ENCODE assay signal across 13 cellular contexts in the genomic region with DNA sequence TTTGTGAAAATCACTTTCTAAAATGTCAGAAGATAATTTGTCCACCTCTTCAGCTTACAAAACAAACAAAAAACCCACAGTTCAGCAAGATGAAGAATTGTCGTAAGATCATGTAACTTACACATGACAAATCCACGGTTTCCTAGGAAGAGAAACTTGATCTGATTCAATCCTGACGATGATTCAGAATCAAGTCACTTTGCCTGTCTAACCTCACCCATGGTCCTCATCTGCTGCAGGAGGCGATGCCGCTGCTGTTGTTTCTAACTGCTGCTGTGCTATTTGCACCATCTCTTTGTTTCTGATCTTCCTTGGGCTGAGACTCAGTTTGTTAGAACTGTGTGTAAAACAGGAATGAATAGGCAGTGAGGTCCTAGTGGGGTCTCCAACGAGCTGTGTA. TPM values are rescaled to one million over a fixed set of nuclear protein-coding genes. Genes with fewer than 3 reads are reported as not detected.
DNase-seq lines count a peak whose midpoint lies in the region; ATAC-seq and TF ChIP-seq lines count a peak whose summit lies in the region.
"Had no signal": no experiment of that assay in that cellular context is flagged by ENCODE, and none has a peak within 500 bp of the region (broad histone marks: within the 10 kb centered on the region; RNA-seq: fewer than 3 reads in every experiment).

No MANE protein-coding gene starts in this region.

- intact Hi-C loops in activated CD4-positive, alpha-beta T cell treated with anti-CD3 and anti-CD28 coated beads, Interleukin-2, amount 10 ng/mL, durations not matched to agents 24 days and 14 days (cut with micrococcal nuclease) = no loop called here

- no peak for TF ChIP-seq CTCF in chondrocyte (IDR thresholded peaks at IDR 0.05)

- H3K9ac ChIP-seq in skeletal muscle satellite cell (ENCODE audit: low read depth, low read length) = no peak overlapping the region

- H3K4me3 Mint-ChIP-seq in activated CD4-positive, alpha-beta T cell treated with anti-CD3 and anti-CD28 coated beads, Interleukin-2, amount 10 ng/mL, durations not matched to agents 24 days and 14 days = peak overlapping the region; percentile 46
- H3K4me3 Mint-ChIP-seq in chondrocyte (ENCODE audit: unreplicated experiment) = peak overlapping the region; percentile 34
- H3K4me3 Mint-ChIP-seq: activated B cell treated with CpG ODN at 0.5 μM for 24 hours, brain had no signal

- no peak for DNase-seq in activated CD4-positive, alpha-beta T cell treated with anti-CD3 and anti-CD28 coated beads, Interleukin-2, amount 10 ng/mL, durations not matched to agents 24 days and 14 days
- no peak for DNase-seq in activated CD4-positive, alpha-beta T cell treated with anti-CD3 and anti-CD28 coated beads, Interleukin-2, amount 50 U/mL, for 1 hour
- DNase-seq in NCI-H69 (lab: John Stamatoyannopoulos, UW) (peak; percentile 28), chondrocyte (ENCODE audit: low spot score) (no peak), anterior cingulate cortex (lab: John Stamatoyannopoulos, UW) (no peak)
- DNase-seq: activated B cell treated with CpG ODN at 0.5 μM for 24 hours, BE2C, NCI-H748 treated with DMSO at 0.1 percent for 48 hours had no signal

- H3K4me1 ChIP-seq in skeletal muscle satellite cell (ENCODE audit: control insufficient read depth, insufficient read depth, low read length) = peaks cover 15% of the 10 kb centered on the region

- H3K36me3 ChIP-seq in skeletal muscle satellite cell (ENCODE audit: insufficient read depth, low read length) = no peaks in the 10 kb centered on the region
- H3K36me3 ChIP-seq: BE2C had no signal

- H3K27me3 Mint-ChIP-seq in activated CD4-positive, alpha-beta T cell treated with anti-CD3 and anti-CD28 coated beads, Interleukin-2, amount 10 ng/mL, durations not matched to agents 24 days and 14 days = no peaks in the 10 kb centered on the region
- peaks cover 4% of the 10 kb centered on the region for H3K27me3 Mint-ChIP-seq in chondrocyte (ENCODE audit: low read depth)

- peaks cover 47% of the 10 kb centered on the region for H3K27me3 ChIP-seq in skeletal muscle satellite cell (ENCODE audit: control insufficient read depth, insufficient read depth, low read length)
- H3K27me3 ChIP-seq: BE2C had no signal

- no peaks in the 10 kb centered on the region for H3K9me3 Mint-ChIP-seq in activated CD4-positive, alpha-beta T cell treated with anti-CD3 and anti-CD28 coated beads, Interleukin-2, amount 10 ng/mL, durations not matched to agents 24 days and 14 days
- no peaks in the 10 kb centered on the region for H3K9me3 Mint-ChIP-seq in chondrocyte (ENCODE audit: low read depth)
- H3K9me3 Mint-ChIP-seq: activated B cell treated with CpG ODN at 0.5 μM for 24 hours had no signal

- H3K36me3 Mint-ChIP-seq in activated CD4-positive, alpha-beta T cell treated with anti-CD3 and anti-CD28 coated beads, Interleukin-2, amount 10 ng/mL, durations not matched to agents 24 days and 14 days (ENCODE audit: low read depth) = peaks cover 33% of the 10 kb centered on the region
- no peaks in the 10 kb centered on the region for H3K36me3 Mint-ChIP-seq in chondrocyte (ENCODE audit: low read depth)
- H3K36me3 Mint-ChIP-seq: brain had no signal

- ATAC-seq in HG03039 (IDR thresholded peaks at IDR 0.05; ENCODE audit: unreplicated experiment) = no peak
- no peak for ATAC-seq in HG02763 (IDR thresholded peaks at IDR 0.05; ENCODE audit: unreplicated experiment)

- peaks cover 37% of the 10 kb centered on the region for H3K4me1 Mint-ChIP-seq in activated CD4-positive, alpha-beta T cell treated with anti-CD3 and anti-CD28 coated beads, Interleukin-2, amount 10 ng/mL, durations not matched to agents 24 days and 14 days
- peaks cover 10% of the 10 kb centered on the region for H3K4me1 Mint-ChIP-seq in chondrocyte (ENCODE audit: low read depth)
- H3K4me1 Mint-ChIP-seq: activated B cell treated with CpG ODN at 0.5 μM for 24 hours had no signal

- peak overlapping the region; percentile 79 for H3K4me2 ChIP-seq in skeletal muscle satellite cell (ENCODE audit: low read length)

- peak overlapping the region; percentile 64 for H3K27ac Mint-ChIP-seq in activated CD4-positive, alpha-beta T cell treated with anti-CD3 and anti-CD28 coated beads, Interleukin-2, amount 10 ng/mL, durations not matched to agents 24 days and 14 days
- peak overlapping the region; percentile 78 for H3K27ac Mint-ChIP-seq in chondrocyte (ENCODE audit: unreplicated experiment)
- H3K27ac Mint-ChIP-seq: activated B cell treated with CpG ODN at 0.5 μM for 24 hours had no signal

- H3K4me3 ChIP-seq in skeletal muscle satellite cell (ENCODE audit: low read length) = peak overlapping the region; percentile 57

- no peaks in the 10 kb centered on the region for H3K9me3 ChIP-seq in skeletal muscle satellite cell (replicated peaks; ENCODE audit: low read length)
- H3K9me3 ChIP-seq: BE2C had no signal

RNA-seq across cellular contexts. Expression of gene NTRK1, which starts 10.1 kb away (rescaled TPM):
- total RNA-seq in activated CD4-positive, alpha-beta T cell treated with anti-CD3 and anti-CD28 coated beads, Interleukin-2, amount 10 ng/mL, durations not matched to agents 24 days and 14 days = 54.3 and 61.2 TPM in 2 replicates
- not detected in 3 replicates for total RNA-seq in chondrocyte
- total RNA-seq in skeletal muscle satellite cell (2012; rRNA removed) = under 0.01 TPM in 1 of 2 replicates, not detected in the other

RNA-seq across cellular contexts. Expression of gene INSRR, which starts 11.8 kb away (rescaled TPM):
- 0.68 and 0.71 TPM in 2 replicates for total RNA-seq in activated CD4-positive, alpha-beta T cell treated with anti-CD3 and anti-CD28 coated beads, Interleukin-2, amount 10 ng/mL, durations not matched to agents 24 days and 14 days
- not detected in 3 replicates for total RNA-seq in chondrocyte
- not detected in 2 replicates for total RNA-seq in skeletal muscle satellite cell (2012; rRNA removed)
- total RNA-seq: activated B cell treated with CpG ODN at 0.5 μM for 24 hours had no signal

RNA-seq across cellular contexts. Expression of gene PEAR1, which starts 22.8 kb away (rescaled TPM):
- total RNA-seq in activated CD4-positive, alpha-beta T cell treated with anti-CD3 and anti-CD28 coated beads, Interleukin-2, amount 10 ng/mL, durations not matched to agents 24 days and 14 days = 0.09 and 0.21 TPM in 2 replicates
- 1.4 to 13.7 TPM (median 9.9 TPM) in 3 replicates for total RNA-seq in chondrocyte
- total RNA-seq in skeletal muscle satellite cell (2012; rRNA removed) = 0.22 and 1.8 TPM in 2 replicates
- total RNA-seq: activated B cell treated with CpG ODN at 0.5 μM for 24 hours had no signal

RNA-seq across cellular contexts. Expression of gene LRRC71, which starts 49.7 kb away (rescaled TPM):
- not detected in 2 replicates for total RNA-seq in activated CD4-positive, alpha-beta T cell treated with anti-CD3 and anti-CD28 coated beads, Interleukin-2, amount 10 ng/mL, durations not matched to agents 24 days and 14 days
- not detected in 3 replicates for total RNA-seq in chondrocyte
- not detected in 2 replicates for total RNA-seq in skeletal muscle satellite cell (2012; rRNA removed)
- total RNA-seq: activated B cell treated with CpG ODN at 0.5 μM for 24 hours, omental fat pad had no signal

RNA-seq across cellular contexts. Expression of gene SH2D2A, which starts 54.1 kb away (rescaled TPM):
- 277 and 282 TPM in 2 replicates for total RNA-seq in activated CD4-positive, alpha-beta T cell treated with anti-CD3 and anti-CD28 coated beads, Interleukin-2, amount 10 ng/mL, durations not matched to agents 24 days and 14 days
- not detected in 3 replicates for total RNA-seq in chondrocyte
- not detected in 2 replicates for total RNA-seq in skeletal muscle satellite cell (2012; rRNA removed)

Comparison
In these comparisons a context has a peak if more than half of its experiments do, and no peak if none do; other contexts are left out.
1. RNA of gene NTRK1, which starts 10.1 kb away (total RNA-seq): 54.3 to 61.2 TPM in activated CD4-positive, alpha-beta T cell treated with anti-CD3 and anti-CD28 coated beads, Interleukin-2, amount 10 ng/mL, durations not matched to agents 24 days and 14 days; not detected in chondrocyte; every median in the first group is over 10 times any median in the second.